In genomic region chr2:148932536-148932935, GRCh38 we compare ENCODE assay signal across 17 cellular contexts.
"Had no signal": no experiment of that assay in that cellular context is flagged by ENCODE, and none has a peak within 500 bp of the region (broad histone marks: within the 10 kb centered on the region; RNA-seq: fewer than 3 reads in every experiment).

No MANE protein-coding gene starts in this region.

- H3K4me3 ChIP-seq: colonic mucosa, gastroesophageal sphincter, lower lobe of right lung, stomach had no signal

- H3K4me1 ChIP-seq: colonic mucosa, gastroesophageal sphincter, lower lobe of right lung, stomach had no signal

- H3K27me3 ChIP-seq: colonic mucosa, gastroesophageal sphincter, stomach had no signal

- DNase-seq: activated CD4-positive, alpha-beta T cell treated with anti-CD3 and anti-CD28 coated beads, Interleukin-2, amount 10 ng/mL, durations not matched to agents 24 days and 14 days; activated CD4-positive, CD25-positive, alpha-beta regulatory T cell; activated CD8-positive, alpha-beta T cell treated with anti-CD3 and anti-CD28 coated beads, Interleukin-2, amount 10 ng/mL, durations not matched to agents 7 days and 5 days; activated naive CD4-positive, alpha-beta T cell treated with Interleukin-2 at 50 U/mL for 16 hours; activated T-cell treated with anti-CD3 and anti-CD28 coated beads, Interleukin-2, amount 50 U/mL, for 24 hours; colonic mucosa; immature natural killer cell; left cardiac atrium; lower lobe of right lung; midbrain; occipital lobe; small intestine; stimulated activated CD4-positive, alpha-beta T cell treated with anti-CD3 and anti-CD28 coated beads, Interleukin-15, amount 100 ng/mL, for 24 hours; stimulated activated CD4-positive, alpha-beta T cell treated with anti-CD3 and anti-CD28 coated beads, Interleukin-4, amount 100 ng/mL, for 1 hour; stomach; T1000 had no signal

- H3K36me3 ChIP-seq: colonic mucosa, gastroesophageal sphincter, lower lobe of right lung, stomach had no signal

- H3K9me3 ChIP-seq: colonic mucosa, gastroesophageal sphincter, lower lobe of right lung, stomach had no signal

- H3K27ac ChIP-seq: colonic mucosa, gastroesophageal sphincter, lower lobe of right lung, stomach had no signal
